9 cellular contexts compared by ENCODE assay signal in genomic region chr9:83220737-83221136, GRCh38.
DNase-seq lines count a peak whose midpoint lies in the region; ATAC-seq and TF ChIP-seq lines count a peak whose summit lies in the region.
"Had no signal": no experiment of that assay in that cellular context is flagged by ENCODE, and none has a peak within 500 bp of the region (broad histone marks: within the 10 kb centered on the region; RNA-seq: fewer than 3 reads in every experiment).

No MANE protein-coding gene starts in this region.

- H3K4me3 ChIP-seq in AG09309 (ENCODE audit: control insufficient read depth, low read depth, low read length) (no peak overlapping the region), epithelial cell of esophagus (ENCODE audit: low read length) (no peak overlapping the region)

- DNase-seq in AG09309 (ENCODE audit: low read depth) (peak; percentile 46), epithelial cell of esophagus (ENCODE audit: low read depth) (peak; percentile 87), mesenteric fat pad (ENCODE audit: low spot score) (no peak), nucleus accumbens (lab: John Stamatoyannopoulos, UW) (no peak), pons (ENCODE audit: low spot score) (no peak), NCI-H187 (lab: John Stamatoyannopoulos, UW) (no peak)
- DNase-seq: activated B cell treated with CpG ODN at 0.5 μM for 24 hours had no signal

- no peak for TF ChIP-seq CTCF in AG09309 (IDR thresholded peaks at IDR 0.05; ENCODE audit: control insufficient read depth, insufficient read depth, low read depth, low read length, missing control alignments)
- no peak for TF ChIP-seq CTCF in epithelial cell of esophagus (IDR thresholded peaks at IDR 0.05; ENCODE audit: insufficient read depth, low read depth, low read length, missing control alignments)

- ATAC-seq in GM19397 (IDR thresholded peaks at IDR 0.05; ENCODE audit: unreplicated experiment) (peak; percentile 84), HG03280 (IDR thresholded peaks at IDR 0.05; ENCODE audit: unreplicated experiment) (peak; percentile 73)

Comparison
In these comparisons a context has a peak if more than half of its experiments do, and no peak if none do; other contexts are left out.
1. DNase-seq: peak in AG09309 (single experiment) and epithelial cell of esophagus (single experiment); none in mesenteric fat pad (single experiment), nucleus accumbens (0 of 56), pons (single experiment) and NCI-H187 (0 of 2).